28 cellular contexts compared by ENCODE assay signal in the genomic region with DNA sequence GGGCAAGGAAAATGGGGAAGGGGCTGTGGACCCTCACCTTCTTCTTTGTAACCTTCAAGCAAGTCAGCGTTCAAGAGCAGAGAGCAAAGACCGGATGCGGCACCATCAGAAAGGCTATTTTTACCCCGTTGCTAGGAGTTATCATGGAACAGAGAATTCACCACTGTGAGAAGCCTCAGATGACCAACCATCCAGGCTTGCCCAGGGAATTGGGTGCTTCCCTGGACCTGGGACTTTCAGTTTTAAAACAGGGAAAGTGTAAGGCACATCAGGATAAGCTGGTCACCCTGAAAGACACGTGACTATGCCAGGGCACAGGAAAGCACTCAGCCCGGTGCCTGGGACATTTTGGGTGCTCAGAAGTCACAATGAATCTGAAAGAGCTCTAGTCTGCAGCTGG. TPM values are rescaled to one million over a fixed set of nuclear protein-coding genes. Genes with fewer than 3 reads are reported as not detected.
DNase-seq lines count a peak whose midpoint lies in the region; ATAC-seq, FAIRE-seq and TF ChIP-seq lines count a peak whose summit lies in the region.
"Had no signal": no experiment of that assay in that cellular context is flagged by ENCODE, and none has a peak within 500 bp of the region (broad histone marks: within the 10 kb centered on the region; RNA-seq: fewer than 3 reads in every experiment).

No MANE protein-coding gene starts in this region.

- H3K9ac ChIP-seq in astrocyte (ENCODE audit: low read length): no peak overlapping the region

- FAIRE-seq in astrocyte (lab: Jason Lieb, UNC): no peak
- FAIRE-seq: A549, GM12891, H54, HTR-8/SVneo had no signal

- ATAC-seq in heart right ventricle (peak; percentile 67 to 92 (median 86)), HG03175 (IDR thresholded peaks at IDR 0.05; ENCODE audit: unreplicated experiment) (no peak)
- ATAC-seq: A549; activated T-cell treated with anti-CD3 and anti-CD28 coated beads, Interleukin-2, amount 50 U/mL, for 4 hours; body of pancreas had no signal

- peaks cover 25% of the 10 kb centered on the region for H3K4me1 Mint-ChIP-seq in astrocyte (ENCODE audit: low read depth, unreplicated experiment)
- H3K4me1 Mint-ChIP-seq in progenitor cell of endocrine pancreas (ENCODE audit: low read depth): peaks cover 2% of the 10 kb centered on the region

- H3K4me1 ChIP-seq in astrocyte (ENCODE audit: insufficient read depth, low read length): peaks cover 5% of the 10 kb centered on the region
- peaks cover 8 to 90% (median 46%) of the 10 kb centered on the region in 9 donors for H3K4me1 ChIP-seq in heart right ventricle
- no peaks in the 10 kb centered on the region for H3K4me1 ChIP-seq in ovary (ENCODE audit: insufficient read depth)
- H3K4me1 ChIP-seq: body of pancreas had no signal

- intact Hi-C loops in heart right ventricle (cut with DNase I) (loop anchor here in 4 of 10 donors (10.0 kb wide), 3 partner anchors 77 to 207 kb away; no protein-coding TSS in a partner anchor), ovary (cut with DNase I) (no loop called here)

- TF ChIP-seq CTCF in astrocyte (IDR thresholded peaks at IDR 0.05; ENCODE audit: insufficient read depth, low read depth, low read length): no peak
- no peak for TF ChIP-seq CTCF in heart right ventricle (IDR thresholded peaks at IDR 0.05)
- no peak for TF ChIP-seq CTCF in progenitor cell of endocrine pancreas (IDR thresholded peaks at IDR 0.05; ENCODE audit: unreplicated experiment)
- TF ChIP-seq CTCF in ovary (IDR thresholded peaks at IDR 0.05): no peak

- H3K27ac Mint-ChIP-seq in astrocyte (ENCODE audit: unreplicated experiment) (no peak overlapping the region), progenitor cell of endocrine pancreas (peak overlapping the region; percentile 53)
- H3K27ac Mint-ChIP-seq: activated CD4-positive, alpha-beta T cell treated with anti-CD3 and anti-CD28 coated beads, Interleukin-2, amount 10 ng/mL, durations not matched to agents 7 days and 5 days; CD4-positive, alpha-beta memory T cell; stimulated activated naive CD8-positive, alpha-beta T cell treated with anti-CD3 and anti-CD28 coated beads, Interleukin-15, Interleukin-2, amounts not matched to agents 100 ng/mL and 50 ng/mL, for 24 hours had no signal

- no peaks in the 10 kb centered on the region for H3K36me3 Mint-ChIP-seq in astrocyte (ENCODE audit: low read depth, unreplicated experiment)
- H3K36me3 Mint-ChIP-seq in progenitor cell of endocrine pancreas (ENCODE audit: insufficient read depth): no peaks in the 10 kb centered on the region
- H3K36me3 Mint-ChIP-seq: CD4-positive, alpha-beta memory T cell had no signal

- DNase-seq in A172 (ENCODE audit: low spot score): peak; percentile 72
- DNase-seq in astrocyte (ENCODE audit: low read depth): no peak
- peak in 1 of 2 donors; percentile 45 for DNase-seq in heart right ventricle
- no peak for DNase-seq in progenitor cell of endocrine pancreas (ENCODE audit: low spot score, unreplicated experiment)
- no peak for DNase-seq in NCI-H446 (lab: John Stamatoyannopoulos, UW)
- DNase-seq in ovary: no peak
- no peak for DNase-seq in NCI-H774 (lab: John Stamatoyannopoulos, UW)
- DNase-seq: activated CD4-positive, alpha-beta T cell treated with anti-CD3 and anti-CD28 coated beads, Interleukin-2, amount 10 ng/mL, durations not matched to agents 7 days and 5 days; activated gamma-delta T cell treated with Interleukin-2 at 50 U/mL for 16 hours; activated T-cell treated with anti-CD3 and anti-CD28 coated beads, Interleukin-2, amount 50 U/mL, for 4 hours; body of pancreas; CD4-positive, alpha-beta memory T cell; kidney glomerular epithelial cell; mesenchymal stem cell; NCI-H1694; NCI-H524; Peyer's patch; posterior cingulate gyrus; SJCRH30; T1000; WERI-Rb-1 had no signal

- no peak for TF ChIP-seq EP300 in ovary (IDR thresholded peaks at IDR 0.05)

- H3K4me3 Mint-ChIP-seq in astrocyte (ENCODE audit: unreplicated experiment) (no peak overlapping the region), progenitor cell of endocrine pancreas (ENCODE audit: low read depth) (no peak overlapping the region)
- H3K4me3 Mint-ChIP-seq: activated CD4-positive, alpha-beta T cell treated with anti-CD3 and anti-CD28 coated beads, Interleukin-2, amount 10 ng/mL, durations not matched to agents 7 days and 5 days; activated T-cell treated with anti-CD3 and anti-CD28 coated beads, Interleukin-2, amount 50 U/mL, for 4 hours; CD4-positive, alpha-beta memory T cell; stimulated activated naive CD8-positive, alpha-beta T cell treated with anti-CD3 and anti-CD28 coated beads, Interleukin-15, Interleukin-2, amounts not matched to agents 100 ng/mL and 50 ng/mL, for 24 hours had no signal

- H3K79me2 ChIP-seq in astrocyte (ENCODE audit: insufficient read depth, low read length): no peaks in the 10 kb centered on the region

- no peaks in the 10 kb centered on the region for H4K20me1 ChIP-seq in astrocyte (ENCODE audit: insufficient read depth, low read length)

- H3K27ac ChIP-seq in astrocyte (ENCODE audit: low read depth, low read length): no peak overlapping the region
- peak overlapping the region; percentile 43 to 87 (median 68) for H3K27ac ChIP-seq in heart right ventricle
- no peak overlapping the region for H3K27ac ChIP-seq in ovary
- H3K27ac ChIP-seq: A549, body of pancreas, epithelial cell of prostate, Peyer's patch, SJCRH30, WERI-Rb-1 had no signal

- H3K27me3 ChIP-seq in astrocyte (ENCODE audit: insufficient read depth, low read length) (peaks cover 4% of the 10 kb centered on the region), heart right ventricle (no peaks in the 10 kb centered on the region), ovary (no peaks in the 10 kb centered on the region)
- H3K27me3 ChIP-seq: body of pancreas, Peyer's patch, SJCRH30 had no signal

- H3K4me3 ChIP-seq in astrocyte (ENCODE audit: insufficient read depth, low read depth, low read length) (no peak overlapping the region), heart right ventricle (peak overlapping the region in 6 of 10 donors; percentile 2 to 16 (median 9)), ovary (no peak overlapping the region)
- H3K4me3 ChIP-seq: A549, body of pancreas, Peyer's patch, SJCRH30 had no signal

- TF ChIP-seq POLR2A in ovary (IDR thresholded peaks at IDR 0.05): no peak

- H3K9me3 Mint-ChIP-seq in astrocyte (ENCODE audit: unreplicated experiment) (no peaks in the 10 kb centered on the region), progenitor cell of endocrine pancreas (ENCODE audit: low read depth) (no peaks in the 10 kb centered on the region)
- H3K9me3 Mint-ChIP-seq: activated CD4-positive, alpha-beta T cell treated with anti-CD3 and anti-CD28 coated beads, Interleukin-2, amount 10 ng/mL, durations not matched to agents 7 days and 5 days; activated T-cell treated with anti-CD3 and anti-CD28 coated beads, Interleukin-2, amount 50 U/mL, for 4 hours; CD4-positive, alpha-beta memory T cell; stimulated activated naive CD8-positive, alpha-beta T cell treated with anti-CD3 and anti-CD28 coated beads, Interleukin-15, Interleukin-2, amounts not matched to agents 100 ng/mL and 50 ng/mL, for 24 hours had no signal

- WGBS in heart right ventricle, 2 donors: 31 to 39% methylated on average over 6 of the region's 6 CpGs
- WGBS in ovary, 3 donors: 79 to 85% (median 83%) methylated on average over 6 of the region's 6 CpGs

- H3K36me3 ChIP-seq in astrocyte (ENCODE audit: insufficient read depth, low read length) (no peaks in the 10 kb centered on the region), heart right ventricle (no peaks in the 10 kb centered on the region), ovary (no peaks in the 10 kb centered on the region)
- H3K36me3 ChIP-seq: Peyer's patch, SJCRH30, WERI-Rb-1 had no signal

- no peak overlapping the region for H2AFZ ChIP-seq in astrocyte (ENCODE audit: low read depth, low read length)

- H3K27me3 Mint-ChIP-seq in astrocyte (ENCODE audit: low read depth, unreplicated experiment) (peaks cover 10% of the 10 kb centered on the region), progenitor cell of endocrine pancreas (peaks cover 27% of the 10 kb centered on the region)

- peak overlapping the region; percentile 6 for H3K4me2 ChIP-seq in astrocyte (ENCODE audit: low read length)
- H3K4me2 ChIP-seq: A549 had no signal

- H3K9me3 ChIP-seq in astrocyte (ENCODE audit: insufficient read depth, low read depth, low read length) (no peaks in the 10 kb centered on the region), heart right ventricle (no peaks in the 10 kb centered on the region), ovary (no peaks in the 10 kb centered on the region)
- H3K9me3 ChIP-seq: A549, body of pancreas, Peyer's patch, SJCRH30 had no signal

RNA-seq across cellular contexts. Expression of gene GALNT18, which starts 10.4 kb away (rescaled TPM):
- total RNA-seq in A172 (2014; rRNA removed; shearing (Covaris generic)): 3.7 and 5.7 TPM in 2 replicates
- total RNA-seq in astrocyte (6.5 and 7.0 TPM in 2 replicates), heart right ventricle (10 to 100 TPM in 9 of 10 donors, 1 to 10 TPM in 1; 9.8 to 29.0 (median 15.6) TPM), progenitor cell of endocrine pancreas (2.1 TPM in 2 replicates), ovary (10 to 100 TPM in 2 of 7 donors, 1 to 10 TPM in 5; 3.0 to 12.3 (median 7.0) TPM)
- polyA plus RNA-seq in heart right ventricle (10 to 100 TPM in 1 of 2 donors, 1 to 10 TPM in 1; 7.0 to 28.8 TPM), ovary (10 to 100 TPM in 1 of 2 donors, 1 to 10 TPM in 1; 7.7 to 13.2 TPM)
- total RNA-seq: CD4-positive, alpha-beta memory T cell had no signal
- polyA plus RNA-seq: CD4-positive, alpha-beta memory T cell had no signal

Comparison
In these comparisons a context has a peak if more than half of its experiments do, and no peak if none do; other contexts are left out.
1. H3K27ac ChIP-seq: peak in heart right ventricle (10 of 10); none in astrocyte (single experiment) and ovary (0 of 2).
2. H3K4me3 ChIP-seq: peak in heart right ventricle (6 of 10); none in astrocyte (single experiment) and ovary (single experiment).